8 cellular contexts compared by ENCODE assay signal in genomic region chr12:12723681-12724420, GRCh38. TPM values are rescaled to one million over a fixed set of nuclear protein-coding genes. Genes with fewer than 3 reads are reported as not detected.
A peak's percentile ranks its signal among the peaks of the same experiment; 100 is the strongest.
DNase-seq lines count a peak whose midpoint lies in the region; ATAC-seq lines count a peak whose summit lies in the region.

No MANE protein-coding gene starts in this region.

- 1 to 2% methylated on average over 62 to 67 of the region's 89 CpGs for WGBS in mesodermal cell (ENCODE audit: insufficient coverage in 2 of 2), 2 experiments

- H3K4me3 ChIP-seq in BLaER1 (peak overlapping the region; percentile 96), HUES48 (ENCODE audit: low read depth, low read length) (peak overlapping the region; percentile 79), mesodermal cell (ENCODE audit: extremely low read depth, insufficient read depth, low read length, poor library complexity, severe bottlenecking) (peak overlapping the region; percentile 65)
- peak overlapping the region; percentile 85 for H3K4me3 ChIP-seq in effector memory CD4-positive, alpha-beta T cell (ENCODE audit: insufficient read depth, low read depth, low read length, poor library complexity, severe bottlenecking)

- H3K9ac ChIP-seq in BLaER1 = peak overlapping the region; percentile 100
- peak overlapping the region; percentile 80 for H3K9ac ChIP-seq in HUES48 (ENCODE audit: low read depth, low read length)

- peak; percentile 39 for DNase-seq in activated CD4-positive, alpha-beta T cell treated with anti-CD3 and anti-CD28 coated beads for 4 hours
- DNase-seq in effector memory CD4-positive, alpha-beta T cell = no peak
- no peak for DNase-seq in DMS114 treated with DMSO at 0.1 percent for 48 hours (lab: John Stamatoyannopoulos, UW; ENCODE audit: unreplicated experiment)

- H3K4me2 ChIP-seq in BLaER1 = peak overlapping the region; percentile 95

- H3K27me3 ChIP-seq in BLaER1 (no peaks in the 10 kb centered on the region), HUES48 (ENCODE audit: control insufficient read depth, insufficient read depth, low read length) (peaks cover 29% of the 10 kb centered on the region)
- H3K27me3 ChIP-seq in effector memory CD4-positive, alpha-beta T cell (replicated peaks; ENCODE audit: control insufficient read depth, insufficient read depth, low read length, poor library complexity, severe bottlenecking) = no peaks in the 10 kb centered on the region

- H3K9me3 ChIP-seq in BLaER1 (no peaks in the 10 kb centered on the region), HUES48 (ENCODE audit: control insufficient read depth, insufficient read depth, low read length) (no peaks in the 10 kb centered on the region), mesodermal cell (ENCODE audit: control insufficient read depth, low read length) (no peaks in the 10 kb centered on the region)
- H3K9me3 ChIP-seq in effector memory CD4-positive, alpha-beta T cell (ENCODE audit: control insufficient read depth, low read length) = no peaks in the 10 kb centered on the region

- H3K36me3 ChIP-seq in BLaER1 (peaks cover 37% of the 10 kb centered on the region), HUES48 (ENCODE audit: control insufficient read depth, insufficient read depth, low read length) (peaks cover 37% of the 10 kb centered on the region), mesodermal cell (ENCODE audit: control insufficient read depth, insufficient read depth, low read length) (peaks cover 28% of the 10 kb centered on the region)
- peaks cover 16% of the 10 kb centered on the region for H3K36me3 ChIP-seq in effector memory CD4-positive, alpha-beta T cell (ENCODE audit: control insufficient read depth, insufficient read depth, low read length)

- peaks cover 19% of the 10 kb centered on the region for H4K20me1 ChIP-seq in BLaER1

- ATAC-seq in GM19395 (IDR thresholded peaks at IDR 0.05; ENCODE audit: unreplicated experiment) = no peak

- H3K27ac ChIP-seq in BLaER1 = peak overlapping the region; percentile 100
- H3K27ac ChIP-seq in HUES48 (ENCODE audit: low read depth, low read length) = peak overlapping the region; percentile 97
- H3K27ac ChIP-seq in effector memory CD4-positive, alpha-beta T cell (ENCODE audit: insufficient read depth, low read length, poor library complexity, severe bottlenecking) = peak overlapping the region; percentile 97
- peak overlapping the region; percentile 96 for H3K27ac ChIP-seq in mesodermal cell (ENCODE audit: low read depth, low read length, severe bottlenecking)
- peak overlapping the region; percentile 91 for H3K27ac ChIP-seq in temporal lobe (ENCODE audit: low read depth, low read length)

- peaks cover 37% of the 10 kb centered on the region for H3K4me1 ChIP-seq in BLaER1
- H3K4me1 ChIP-seq in HUES48 (ENCODE audit: control insufficient read depth, insufficient read depth, low read length) = peaks cover 30% of the 10 kb centered on the region
- H3K4me1 ChIP-seq in effector memory CD4-positive, alpha-beta T cell (ENCODE audit: control insufficient read depth, insufficient read depth, low read length, poor library complexity, severe bottlenecking) = peaks cover 10% of the 10 kb centered on the region
- H3K4me1 ChIP-seq in mesodermal cell (ENCODE audit: control insufficient read depth, insufficient read depth, low read length, poor library complexity, severe bottlenecking) = peaks cover 32% of the 10 kb centered on the region

RNA-seq across cellular contexts. Expression of gene CDKN1B, which starts 6.7 kb away (rescaled TPM):
- polyA plus RNA-seq in mesodermal cell (2013, experiment 1 of 2) = 39.8 TPM
- polyA plus RNA-seq in mesodermal cell (2013, experiment 2 of 2) = 35.8 TPM
- total RNA-seq in temporal lobe = 107 TPM

RNA-seq across cellular contexts. Expression of gene GPR19, which starts 27.9 kb away (rescaled TPM):
- 10.7 TPM for polyA plus RNA-seq in mesodermal cell (2013, experiment 1 of 2)
- polyA plus RNA-seq in mesodermal cell (2013, experiment 2 of 2) = 9.6 TPM
- total RNA-seq in temporal lobe = 17.0 TPM

Comparison
In these comparisons a context has a peak if more than half of its experiments do, and no peak if none do; other contexts are left out.
1. DNase-seq: peak in activated CD4-positive, alpha-beta T cell treated with anti-CD3 and anti-CD28 coated beads for 4 hours (2 of 2); none in effector memory CD4-positive, alpha-beta T cell (0 of 3) and DMS114 treated with DMSO at 0.1 percent for 48 hours (single experiment).
2. Peak in every context shown above with its lines, with median percentiles within 50 percentile points of each other: H3K27ac ChIP-seq and H3K4me3 ChIP-seq.